In the genomic region with DNA sequence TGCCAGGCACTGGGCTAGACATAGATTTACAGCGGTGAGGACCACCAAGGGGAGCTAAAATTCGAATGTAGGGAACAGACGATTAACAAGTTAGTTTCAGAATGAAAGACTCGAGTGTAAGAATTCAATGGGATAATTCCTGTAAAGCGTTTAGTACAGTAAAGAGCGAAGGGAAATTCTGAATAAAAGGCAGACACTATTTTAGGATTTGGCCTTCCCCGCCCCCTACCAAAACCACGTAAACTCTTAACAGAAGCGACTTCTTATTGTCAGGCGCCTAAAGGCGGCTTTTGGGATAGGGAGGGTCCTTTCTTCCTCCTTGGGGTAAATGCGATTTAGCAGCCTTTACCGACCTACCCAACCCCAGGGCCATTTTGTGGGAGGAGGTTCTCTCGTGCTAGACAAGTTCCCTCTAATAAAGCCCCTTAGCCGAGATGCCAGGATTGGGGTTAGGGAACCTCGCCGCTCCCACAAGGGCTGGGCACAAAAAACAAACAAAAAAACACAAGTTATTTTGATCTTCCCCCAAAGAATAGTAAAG, we compare ENCODE assay signal across 8 cellular contexts. TPM values are rescaled to one million over a fixed set of nuclear protein-coding genes. Genes with fewer than 3 reads are reported as not detected.
DNase-seq lines count a peak whose midpoint lies in the region; ATAC-seq and TF ChIP-seq lines count a peak whose summit lies in the region.

No MANE protein-coding gene starts in this region.

- H3K4me1 ChIP-seq in NT2/D1 (ENCODE audit: insufficient read depth, insufficient read length) (no peaks in the 10 kb centered on the region), mucosa of stomach (ENCODE audit: control insufficient read depth, insufficient read depth, low read length) (peaks cover 19% of the 10 kb centered on the region)

- H3K4me3 ChIP-seq in NT2/D1 (ENCODE audit: insufficient read length, low read depth) (peak overlapping the region; percentile 73), dorsolateral prefrontal cortex (peak overlapping the region; percentile 61 to 100 (median 95)), mucosa of stomach (ENCODE audit: low read length) (peak overlapping the region; percentile 76)

- no peaks in the 10 kb centered on the region for H3K27me3 ChIP-seq in NT2/D1 (ENCODE audit: insufficient read depth, insufficient read length)
- H3K27me3 ChIP-seq in dorsolateral prefrontal cortex: no peaks in the 10 kb centered on the region
- H3K27me3 ChIP-seq in mucosa of stomach (ENCODE audit: control insufficient read depth, insufficient read depth, low read length): no peaks in the 10 kb centered on the region

- peak overlapping the region; percentile 80 for H3K9ac ChIP-seq in NT2/D1 (ENCODE audit: insufficient read length, low read depth)
- peak overlapping the region; percentile 99 for H3K9ac ChIP-seq in mucosa of stomach (ENCODE audit: low read length)

- intact Hi-C loops in dorsolateral prefrontal cortex (cut with DNase I): loop anchor here (2.0 to 10.0 kb wide), 6 partner anchors 62 to 241 kb away; partner anchors contain the start of genes KAT2B (in 2 of the 2) and SGO1 (in 2 of the 2)

- peak in 1 of 56 donors; percentile 10 for TF ChIP-seq CTCF in dorsolateral prefrontal cortex (IDR thresholded peaks at IDR 0.05 in 54 of 56, conservative IDR thresholded peaks at IDR 0.05 in 2 of 56; ENCODE audit: low read depth in 1 of 56, partially characterized antibody in 56 of 56)

- H3K27ac ChIP-seq in dorsolateral prefrontal cortex: peak overlapping the region; percentile 63 to 99 (median 93)

- H3K9me3 ChIP-seq in NT2/D1 (ENCODE audit: insufficient read depth, low read length) (0 out of 2 replicates have a peak, but pooled peaks cover 4% of the 10 kb centered on the region), mucosa of stomach (ENCODE audit: control insufficient read depth, low read length) (no peaks in the 10 kb centered on the region)

- no peak for DNase-seq in NT2/D1 (ENCODE audit: low read depth, low spot score)
- peak in 1 of 10 donors; percentile 20 for DNase-seq in dorsolateral prefrontal cortex
- no peak for DNase-seq in middle frontal gyrus (ENCODE audit: extremely low spot score, low spot score)
- no peak for DNase-seq in hippocampal formation (lab: John Stamatoyannopoulos, UW)
- DNase-seq in RPMI8226: no peak

- ATAC-seq in GM18511 (IDR thresholded peaks at IDR 0.05; ENCODE audit: unreplicated experiment) (peak; percentile 3), HG02610 (IDR thresholded peaks at IDR 0.05; ENCODE audit: unreplicated experiment) (peak; percentile 0)

- H3K36me3 ChIP-seq in NT2/D1 (ENCODE audit: insufficient read depth, insufficient read length, low read length): peaks cover 15% of the 10 kb centered on the region
- no peaks in the 10 kb centered on the region for H3K36me3 ChIP-seq in mucosa of stomach (ENCODE audit: control insufficient read depth, insufficient read depth, low read length)

RNA-seq across cellular contexts. Expression of gene RAB5A, which starts 0.5 kb away (rescaled TPM):
- 100 to 1,000 TPM in 41 of 120 experiments, 10 to 100 TPM in 79; 49.8 to 119 (median 94.4) TPM for total RNA-seq in dorsolateral prefrontal cortex

RNA-seq across cellular contexts. Expression of gene EFHB, which starts 12.3 kb away (rescaled TPM):
- 10 to 100 TPM in 1 of 120 experiments, 1 to 10 TPM in 102, under 1 TPM in 14, not detected in 3; 0.22 to 11.2 (median 3.1) TPM for total RNA-seq in dorsolateral prefrontal cortex
